Comparison of ENCODE assay signal across 27 cellular contexts in the genomic region with DNA sequence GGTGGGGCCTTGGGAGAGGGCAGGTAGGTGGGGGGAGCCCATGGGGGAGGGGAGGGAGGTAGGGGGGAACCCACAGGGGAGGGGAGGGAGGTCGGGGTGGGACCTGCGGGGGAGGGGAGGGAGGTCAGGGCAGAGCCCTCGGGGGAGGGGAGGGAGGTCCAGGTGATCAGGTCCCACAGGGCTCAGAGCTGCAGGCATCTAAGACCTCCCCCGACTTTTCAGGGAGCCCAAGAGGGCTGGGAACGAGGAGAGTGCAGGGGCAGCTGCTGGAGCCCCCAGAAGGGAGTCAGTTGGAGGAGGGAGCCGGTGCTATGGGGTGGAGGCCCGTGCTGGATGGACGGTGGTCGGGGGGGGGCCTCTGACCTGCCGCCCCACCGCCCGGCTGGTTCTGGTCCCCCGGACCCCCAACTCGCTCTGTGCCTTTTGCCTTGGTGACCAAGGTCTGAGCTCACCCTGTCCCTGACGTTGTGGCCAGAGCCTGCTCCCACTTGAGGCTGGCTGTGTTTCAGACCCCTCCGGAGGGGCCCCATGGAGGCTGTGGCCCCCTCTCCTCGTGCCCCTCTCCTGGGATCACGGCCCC.
"Had no signal": no experiment of that assay in that cellular context is flagged by ENCODE, and none has a peak within 500 bp of the region (broad histone marks: within the 10 kb centered on the region; RNA-seq: fewer than 3 reads in every experiment).

No MANE protein-coding gene starts in this region.

- H3K9me3 ChIP-seq: ovary, psoas muscle, sigmoid colon, stomach, thoracic aorta, thyroid gland, tibial nerve, upper lobe of left lung, vagina had no signal

- H3K36me3 ChIP-seq: ovary, sigmoid colon, stomach, thoracic aorta, thyroid gland, upper lobe of left lung, vagina had no signal

- DNase-seq: naive thymus-derived CD4-positive, alpha-beta T cell; natural killer cell; occipital lobe; ovary; posterior cingulate gyrus; psoas muscle; sigmoid colon; small intestine; stimulated activated CD4-positive, alpha-beta T cell treated with anti-CD3 and anti-CD28 coated beads, Interleukin-15, amount 100 ng/mL, for 24 hours; stimulated activated CD4-positive, alpha-beta T cell treated with anti-CD3 and anti-CD28 coated beads, Interleukin-2, amount 100 ng/mL, for 24 hours; stimulated activated CD4-positive, alpha-beta T cell treated with anti-CD3 and anti-CD28 coated beads, Interleukin-2, amount 100 ng/mL, for 48 hours; stimulated activated CD4-positive, alpha-beta T cell treated with anti-CD3 and anti-CD28 coated beads, Interleukin-4, amount 100 ng/mL, for 24 hours; stimulated activated naive B cell treated with anti-CD40 and anti-IgM and Interleukin-4, amounts not matched to agents 10 μg/mL and 1 μg/mL and 100 μg/mL, for 72 hours; stimulated activated naive CD4-positive, alpha-beta T cell treated with Interleukin-2 at 50 U/mL for 16 hours; stomach; thyroid gland; trophoblast cell had no signal

- H3K4me1 ChIP-seq: parathyroid adenoma, psoas muscle, sigmoid colon, thyroid gland, upper lobe of left lung, vagina had no signal

- H3K4me3 Mint-ChIP-seq: naive thymus-derived CD4-positive, alpha-beta T cell; natural killer cell; neural crest cell; stimulated activated effector memory CD8-positive, alpha-beta T cell treated with anti-CD3 and anti-CD28 coated beads, Interleukin-12 subunit alpha, Interleukin-12 subunit beta, amount 100 ng/mL, for 72 hours; stimulated activated naive B cell treated with anti-CD40 and anti-IgM and Interleukin-4, amounts not matched to agents 10 μg/mL and 1 μg/mL and 100 μg/mL, for 72 hours had no signal

- H3K4me1 Mint-ChIP-seq: natural killer cell; stimulated activated effector memory CD8-positive, alpha-beta T cell treated with anti-CD3 and anti-CD28 coated beads, Interleukin-12 subunit alpha, Interleukin-12 subunit beta, amount 100 ng/mL, for 72 hours had no signal

- H3K27ac Mint-ChIP-seq: naive thymus-derived CD4-positive, alpha-beta T cell; natural killer cell; nephron; progenitor cell of endocrine pancreas; stimulated activated effector memory CD8-positive, alpha-beta T cell treated with anti-CD3 and anti-CD28 coated beads, Interleukin-12 subunit alpha, Interleukin-12 subunit beta, amount 100 ng/mL, for 72 hours; stimulated activated naive B cell treated with anti-CD40 and anti-IgM and Interleukin-4, amounts not matched to agents 10 μg/mL and 1 μg/mL and 100 μg/mL, for 72 hours had no signal

- H3K36me3 Mint-ChIP-seq: naive thymus-derived CD4-positive, alpha-beta T cell; natural killer cell; stimulated activated effector memory CD8-positive, alpha-beta T cell treated with anti-CD3 and anti-CD28 coated beads, Interleukin-12 subunit alpha, Interleukin-12 subunit beta, amount 100 ng/mL, for 72 hours had no signal

- H3K27me3 ChIP-seq: ovary, thyroid gland, vagina had no signal

- H3K4me3 ChIP-seq: ovary, psoas muscle, sigmoid colon, stomach, thoracic aorta, thyroid gland, tibial nerve, upper lobe of left lung, vagina had no signal

- ATAC-seq: naive thymus-derived CD4-positive, alpha-beta T cell; natural killer cell; psoas muscle; right cardiac atrium; stimulated activated naive B cell treated with anti-CD40 and anti-IgM and Interleukin-4, amounts not matched to agents 10 μg/mL and 1 μg/mL and 100 μg/mL, for 72 hours had no signal

- H3K9me3 Mint-ChIP-seq: naive thymus-derived CD4-positive, alpha-beta T cell; natural killer cell; nephron; neural crest cell; stimulated activated effector memory CD8-positive, alpha-beta T cell treated with anti-CD3 and anti-CD28 coated beads, Interleukin-12 subunit alpha, Interleukin-12 subunit beta, amount 100 ng/mL, for 72 hours had no signal

- H3K27ac ChIP-seq: ovary, parathyroid adenoma, psoas muscle, sigmoid colon, stomach, thoracic aorta, thyroid gland, upper lobe of left lung, vagina had no signal
